ENCODE assay signal across 10 cellular contexts in the genomic region with DNA sequence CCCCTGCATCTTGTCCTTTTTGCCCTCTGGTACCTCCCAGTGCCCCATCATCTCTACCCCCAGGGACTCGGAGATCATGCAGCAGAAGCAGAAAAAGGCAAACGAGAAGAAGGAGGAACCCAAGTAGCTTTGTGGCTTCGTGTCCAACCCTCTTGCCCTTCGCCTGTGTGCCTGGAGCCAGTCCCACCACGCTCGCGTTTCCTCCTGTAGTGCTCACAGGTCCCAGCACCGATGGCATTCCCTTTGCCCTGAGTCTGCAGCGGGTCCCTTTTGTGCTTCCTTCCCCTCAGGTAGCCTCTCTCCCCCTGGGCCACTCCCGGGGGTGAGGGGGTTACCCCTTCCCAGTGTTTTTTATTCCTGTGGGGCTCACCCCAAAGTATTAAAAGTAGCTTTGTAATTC. TPM values are rescaled to one million over a fixed set of nuclear protein-coding genes. Genes with fewer than 3 reads are reported as not detected.
DNase-seq lines count a peak whose midpoint lies in the region; ATAC-seq and TF ChIP-seq lines count a peak whose summit lies in the region.
"Had no signal": no experiment of that assay in that cellular context is flagged by ENCODE, and none has a peak within 500 bp of the region (broad histone marks: within the 10 kb centered on the region; RNA-seq: fewer than 3 reads in every experiment).

No MANE protein-coding gene starts in this region.

- H3F3A ChIP-seq in neural progenitor cell (ENCODE audit: low read depth) = peaks cover 38% of the 10 kb centered on the region

- peaks cover 23 to 57% (median 46%) of the 10 kb centered on the region in 11 experiments; a peak in 21 of 22 replicates for H4K20me1 ChIP-seq in BLaER1 treated with 17β-estradiol and CSF1 and Interleukin-3, amounts not matched to agents 10 nM and 100 nM
- peaks cover 38% of the 10 kb centered on the region for H4K20me1 ChIP-seq in neural progenitor cell (ENCODE audit: low read depth)

- H3K36me3 ChIP-seq in BLaER1 treated with 17β-estradiol and CSF1 and Interleukin-3, amounts not matched to agents 10 nM and 100 nM = peaks cover 42 to 56% (median 54%) of the 10 kb centered on the region in 11 experiments
- H3K36me3 ChIP-seq in NT2/D1 (ENCODE audit: insufficient read depth, insufficient read length, low read length) (peaks cover 48% of the 10 kb centered on the region), neural progenitor cell (no peaks in the 10 kb centered on the region)
- H3K36me3 ChIP-seq in effector memory CD4-positive, alpha-beta T cell (ENCODE audit: control insufficient read depth, insufficient read depth, low read length) = peaks cover 35% of the 10 kb centered on the region

- peaks cover 26 to 60% (median 41%) of the 10 kb centered on the region in 10 experiments for H3K4me1 ChIP-seq in BLaER1 treated with 17β-estradiol and CSF1 and Interleukin-3, amounts not matched to agents 10 nM and 100 nM
- H3K4me1 ChIP-seq in NT2/D1 (ENCODE audit: insufficient read depth, insufficient read length) (peaks cover 9% of the 10 kb centered on the region), neural progenitor cell (peaks cover 13% of the 10 kb centered on the region)
- H3K4me1 ChIP-seq in effector memory CD4-positive, alpha-beta T cell (ENCODE audit: control insufficient read depth, insufficient read depth, low read length, poor library complexity, severe bottlenecking) = peaks cover 17% of the 10 kb centered on the region

- no peaks in the 10 kb centered on the region for H3K27me3 ChIP-seq in BLaER1 treated with 17β-estradiol and CSF1 and Interleukin-3, amounts not matched to agents 10 nM and 100 nM
- H3K27me3 ChIP-seq in NT2/D1 (ENCODE audit: insufficient read depth, insufficient read length) = no peaks in the 10 kb centered on the region
- H3K27me3 ChIP-seq in effector memory CD4-positive, alpha-beta T cell (replicated peaks; ENCODE audit: control insufficient read depth, insufficient read depth, low read length, poor library complexity, severe bottlenecking) = no peaks in the 10 kb centered on the region
- H3K27me3 ChIP-seq in neural progenitor cell = no peaks in the 10 kb centered on the region

- DNase-seq in NT2/D1 (ENCODE audit: low read depth, low spot score) = no peak
- DNase-seq in effector memory CD4-positive, alpha-beta T cell = no peak
- no peak for DNase-seq in neural progenitor cell (ENCODE audit: low spot score)
- DNase-seq in NOMO-1 treated with DMSO at 0.1 percent for 48 hours (lab: John Stamatoyannopoulos, UW; ENCODE audit: unreplicated experiment) = no peak
- no peak for DNase-seq in activated CD8-positive, alpha-beta memory T cell treated with anti-CD3 and anti-CD28 coated beads, Interleukin-2, amount 50 U/mL, for 48 hours
- DNase-seq in activated effector memory CD4-positive, alpha-beta T cell treated with Interleukin-2 at 50 U/mL for 16 hours = no peak
- DNase-seq: NCI-H2107 had no signal

- peak overlapping the region; percentile 78 to 98 (median 94) for H3K4me2 ChIP-seq in BLaER1 treated with 17β-estradiol and CSF1 and Interleukin-3, amounts not matched to agents 10 nM and 100 nM
- H3K4me2 ChIP-seq in neural progenitor cell = peak overlapping the region; percentile 94

- peaks cover 10% of the 10 kb centered on the region for H3K27me3 Mint-ChIP-seq in neural progenitor cell (ENCODE audit: insufficient read depth, low read depth)

- no peak for ATAC-seq in HG03135 (IDR thresholded peaks at IDR 0.05; ENCODE audit: unreplicated experiment)

- H2AFZ ChIP-seq in neural progenitor cell (replicated peaks) = no peak overlapping the region

- peak overlapping the region; percentile 98 for H3K4me3 Mint-ChIP-seq in neural progenitor cell

- H3K4me3 ChIP-seq in BLaER1 treated with 17β-estradiol and CSF1 and Interleukin-3, amounts not matched to agents 10 nM and 100 nM = peak overlapping the region; percentile 85 to 100 (median 96)
- peak overlapping the region; percentile 92 for H3K4me3 ChIP-seq in NT2/D1 (ENCODE audit: insufficient read length, low read depth)
- peak overlapping the region; percentile 96 for H3K4me3 ChIP-seq in effector memory CD4-positive, alpha-beta T cell (ENCODE audit: insufficient read depth, low read depth, low read length, poor library complexity, severe bottlenecking)
- peak overlapping the region; percentile 99 for H3K4me3 ChIP-seq in neural progenitor cell

- no peak for TF ChIP-seq CTCF in neural progenitor cell (IDR thresholded peaks at IDR 0.05)

- H3K9me3 Mint-ChIP-seq in neural progenitor cell = no peaks in the 10 kb centered on the region

- peaks cover 31% of the 10 kb centered on the region for H3K79me2 ChIP-seq in neural progenitor cell (ENCODE audit: low read depth)

- peak overlapping the region; percentile 87 for H3K27ac Mint-ChIP-seq in neural progenitor cell

- no peaks in the 10 kb centered on the region for H3K9me3 ChIP-seq in BLaER1 treated with 17β-estradiol and CSF1 and Interleukin-3, amounts not matched to agents 10 nM and 100 nM (replicated peaks in 1 of 11)
- H3K9me3 ChIP-seq in NT2/D1 (ENCODE audit: insufficient read depth, low read length) = no peaks in the 10 kb centered on the region
- no peaks in the 10 kb centered on the region for H3K9me3 ChIP-seq in effector memory CD4-positive, alpha-beta T cell (ENCODE audit: control insufficient read depth, low read length)
- H3K9me3 ChIP-seq in neural progenitor cell (ENCODE audit: low read depth) = no peaks in the 10 kb centered on the region

- H3K4me1 Mint-ChIP-seq in neural progenitor cell = peaks cover 35% of the 10 kb centered on the region

- peak overlapping the region; percentile 94 to 100 (median 97) for H3K9ac ChIP-seq in BLaER1 treated with 17β-estradiol and CSF1 and Interleukin-3, amounts not matched to agents 10 nM and 100 nM
- H3K9ac ChIP-seq in NT2/D1 (ENCODE audit: insufficient read length, low read depth) (peak overlapping the region; percentile 97), neural progenitor cell (no peak overlapping the region)

- peaks cover 32% of the 10 kb centered on the region for H3K36me3 Mint-ChIP-seq in neural progenitor cell

- peak overlapping the region; percentile 90 to 99 (median 96); a peak in 21 of 22 replicates for H3K27ac ChIP-seq in BLaER1 treated with 17β-estradiol and CSF1 and Interleukin-3, amounts not matched to agents 10 nM and 100 nM
- peak overlapping the region; percentile 98 for H3K27ac ChIP-seq in effector memory CD4-positive, alpha-beta T cell (ENCODE audit: insufficient read depth, low read length, poor library complexity, severe bottlenecking)
- H3K27ac ChIP-seq in neural progenitor cell = no peak overlapping the region

RNA-seq across cellular contexts. Expression of a gene that starts 1.5 kb away (rescaled TPM):
- total RNA-seq in neural progenitor cell (ENCODE audit: low replicate concordance) = 249 and 430 TPM in 2 replicates

RNA-seq across cellular contexts. Expression of a gene that starts 6.4 kb away (rescaled TPM):
- 0.50 TPM in 1 of 2 replicates, not detected in the other for total RNA-seq in neural progenitor cell (ENCODE audit: low replicate concordance)
- total RNA-seq: dermis microvascular lymphatic vessel endothelial cell had no signal

RNA-seq across cellular contexts. Expression of a gene that starts 6.8 kb away (rescaled TPM):
- 6.7 and 8.3 TPM in 2 replicates for total RNA-seq in neural progenitor cell (ENCODE audit: low replicate concordance)

RNA-seq across cellular contexts. Expression of a gene that starts 16.9 kb away (rescaled TPM):
- total RNA-seq in neural progenitor cell (ENCODE audit: low replicate concordance) = 3.1 and 5.1 TPM in 2 replicates

RNA-seq across cellular contexts. Expression of a gene that starts 30.8 kb away (rescaled TPM):
- 42.4 and 47.3 TPM in 2 replicates for total RNA-seq in neural progenitor cell (ENCODE audit: low replicate concordance)
